In the genomic region with DNA sequence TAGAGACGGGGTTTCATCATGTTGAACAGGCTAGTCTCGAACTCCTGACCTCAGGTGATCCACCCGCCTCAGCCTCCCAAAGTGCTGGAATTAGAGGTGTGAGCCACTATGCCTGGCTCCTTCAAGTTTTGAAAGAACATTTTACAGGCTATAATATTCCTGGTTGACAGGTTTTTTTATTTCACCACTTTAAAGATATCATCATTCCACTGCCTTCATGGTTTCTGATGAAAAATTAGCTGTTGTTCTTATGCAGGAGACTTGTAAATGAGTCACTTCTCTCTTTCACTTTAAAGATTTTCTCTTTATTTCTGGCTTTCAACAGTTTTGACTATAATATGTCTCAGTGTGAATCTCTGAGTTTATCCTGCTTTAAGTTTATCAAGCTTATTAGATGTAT, we compare ENCODE assay signal across 41 cellular contexts. TPM values are rescaled to one million over a fixed set of nuclear protein-coding genes. Genes with fewer than 3 reads are reported as not detected.
"Had no signal": no experiment of that assay in that cellular context is flagged by ENCODE, and none has a peak within 500 bp of the region (broad histone marks: within the 10 kb centered on the region; RNA-seq: fewer than 3 reads in every experiment).

No MANE protein-coding gene starts in this region.

- H3K27ac Mint-ChIP-seq: activated naive CD4-positive, alpha-beta T cell treated with anti-CD3 and anti-CD28 coated beads, Interleukin-2, amount 10 ng/mL, durations not matched to agents 7 days and 5 days; activated naive CD4-positive, alpha-beta T cell treated with anti-CD3 and anti-CD28 coated beads, Interleukin-2, amount 50 U/mL, for 24 hours; activated naive CD4-positive, alpha-beta T cell treated with anti-CD3 and anti-CD28 coated beads, Interleukin-2, amount 50 U/mL, for 72 hours; activated naive CD8-positive, alpha-beta T cell; activated naive CD8-positive, alpha-beta T cell treated with anti-CD3 and anti-CD28 coated beads for 36 hours; activated naive CD8-positive, alpha-beta T cell treated with anti-CD3 and anti-CD28 coated beads, Interleukin-2, amount 10 ng/mL, durations not matched to agents 7 days and 5 days; activated naive CD8-positive, alpha-beta T cell treated with anti-CD3 and anti-CD28 coated beads, Interleukin-2, amount 50 U/mL, for 24 hours; activated T-cell treated with anti-CD3 and anti-CD28 coated beads, Interleukin-2, amount 50 U/mL, for 24 hours; activated T-cell treated with anti-CD3 and anti-CD28 coated beads, Interleukin-2, amount 50 U/mL, for 72 hours; activated T-helper 1 cell treated with anti-CD3 and anti-CD28 coated beads, Interleukin-12 subunit alpha, Interleukin-12 subunit beta, Interleukin-2, Interleukin-4 antibody, amounts not matched to agents 30 ng/mL and 10 ng/mL and 1 ng/mL, durations not matched to agents 14 hours and 24 hours and 36 hours; activated T-helper 2 cell treated with anti-CD3 and anti-CD28 coated beads, Interferon-gamma antibody, Interleukin-2, Interleukin-4, amounts not matched to agents 10 μg/mL and 5 μg/mL and 100 μg/mL, durations not matched to agents 14 hours and 24 hours and 36 hours; brain had no signal

- H3K27me3 Mint-ChIP-seq: activated naive CD4-positive, alpha-beta T cell treated with anti-CD3 and anti-CD28 coated beads, Interleukin-2, amount 50 U/mL, for 24 hours; activated naive CD8-positive, alpha-beta T cell; activated naive CD8-positive, alpha-beta T cell treated with anti-CD3 and anti-CD28 coated beads, Interleukin-2, amount 50 U/mL, for 24 hours; central memory CD8-positive, alpha-beta T cell had no signal

- H3K27ac ChIP-seq: adrenal gland, ascending aorta, body of pancreas, brain microvascular endothelial cell, breast epithelium, cardiac muscle cell had no signal

- H3K4me3 ChIP-seq: adrenal gland, ascending aorta, body of pancreas, breast epithelium, cardiac muscle cell had no signal

- H3K27me3 ChIP-seq: adrenal gland, ascending aorta, body of pancreas, brain microvascular endothelial cell, breast epithelium had no signal

- H3K9me3 Mint-ChIP-seq: activated T-cell treated with anti-CD3 and anti-CD28 coated beads, Interleukin-2, amount 50 U/mL, for 24 hours had no signal

- H3K4me1 ChIP-seq: adrenal gland, ascending aorta, body of pancreas, breast epithelium had no signal

- H3K36me3 Mint-ChIP-seq: brain had no signal

- DNase-seq: activated effector memory CD4-positive, alpha-beta T cell treated with anti-CD3 and anti-CD28 coated beads, Interleukin-2, amount 50 U/mL, for 16 hours; activated effector memory CD4-positive, alpha-beta T cell treated with Interleukin-2 at 50 U/mL for 16 hours; activated gamma-delta T cell; activated gamma-delta T cell treated with Interleukin-2 at 50 U/mL for 16 hours; activated naive CD4-positive, alpha-beta T cell; activated naive CD4-positive, alpha-beta T cell treated with anti-CD3 and anti-CD28 coated beads, Interleukin-2, amount 10 ng/mL, durations not matched to agents 7 days and 5 days; activated naive CD4-positive, alpha-beta T cell treated with anti-CD3 and anti-CD28 coated beads, Interleukin-2, amount 50 U/mL, for 16 hours; activated naive CD4-positive, alpha-beta T cell treated with Interleukin-2 at 50 U/mL for 16 hours; activated naive CD8-positive, alpha-beta T cell treated with anti-CD3 and anti-CD28 coated beads for 36 hours; activated naive CD8-positive, alpha-beta T cell treated with anti-CD3 and anti-CD28 coated beads, Interleukin-2, amount 10 ng/mL, durations not matched to agents 7 days and 5 days; activated naive CD8-positive, alpha-beta T cell treated with anti-CD3 and anti-CD28 coated beads, Interleukin-2, amount 50 U/mL, for 24 hours; activated T-cell treated with anti-CD3 and anti-CD28 coated beads, Interleukin-2, amount 50 U/mL, for 1 hour; activated T-cell treated with anti-CD3 and anti-CD28 coated beads, Interleukin-2, amount 50 U/mL, for 24 hours; activated T-cell treated with anti-CD3 and anti-CD28 coated beads, Interleukin-2, amount 50 U/mL, for 4 hours; activated T-cell treated with anti-CD3 and anti-CD28 coated beads, Interleukin-2, amount 50 U/mL, for 48 hours; activated T-cell treated with anti-CD3 and anti-CD28 coated beads, Interleukin-2, amount 50 U/mL, for 72 hours; adrenal gland; amniotic stem cell; amygdala; anterior cingulate cortex; aorta; body of pancreas; brain microvascular endothelial cell; caudate nucleus; central memory CD4-positive, alpha-beta T cell; cerebellar nuclear complex had no signal

- FAIRE-seq: astrocyte, bronchial epithelial cell, colon had no signal

- H3K4me1 Mint-ChIP-seq: activated naive CD4-positive, alpha-beta T cell treated with anti-CD3 and anti-CD28 coated beads, Interleukin-2, amount 10 ng/mL, durations not matched to agents 7 days and 5 days; activated naive CD8-positive, alpha-beta T cell treated with anti-CD3 and anti-CD28 coated beads for 36 hours; activated naive CD8-positive, alpha-beta T cell treated with anti-CD3 and anti-CD28 coated beads, Interleukin-2, amount 10 ng/mL, durations not matched to agents 7 days and 5 days; activated naive CD8-positive, alpha-beta T cell treated with anti-CD3 and anti-CD28 coated beads, Interleukin-2, amount 50 U/mL, for 24 hours; brain; central memory CD8-positive, alpha-beta T cell had no signal

- ATAC-seq: activated naive CD4-positive, alpha-beta T cell treated with anti-CD3 and anti-CD28 coated beads, Interleukin-2, amount 50 U/mL, for 72 hours; activated naive CD8-positive, alpha-beta T cell treated with anti-CD3 and anti-CD28 coated beads, Interleukin-2, amount 50 U/mL, for 24 hours; activated T-cell treated with anti-CD3 and anti-CD28 coated beads, Interleukin-2, amount 50 U/mL, for 4 hours; activated T-cell treated with anti-CD3 and anti-CD28 coated beads, Interleukin-2, amount 50 U/mL, for 72 hours; body of pancreas had no signal

- H3K36me3 ChIP-seq: adrenal gland, ascending aorta, brain microvascular endothelial cell, breast epithelium, cardiac muscle cell had no signal

- H3K9me3 ChIP-seq: adrenal gland, ascending aorta, body of pancreas had no signal

- H3K4me3 Mint-ChIP-seq: activated naive CD4-positive, alpha-beta T cell treated with anti-CD3 and anti-CD28 coated beads, Interleukin-2, amount 10 ng/mL, durations not matched to agents 7 days and 5 days; activated naive CD4-positive, alpha-beta T cell treated with anti-CD3 and anti-CD28 coated beads, Interleukin-2, amount 50 U/mL, for 24 hours; activated naive CD8-positive, alpha-beta T cell; activated naive CD8-positive, alpha-beta T cell treated with anti-CD3 and anti-CD28 coated beads for 36 hours; activated naive CD8-positive, alpha-beta T cell treated with anti-CD3 and anti-CD28 coated beads, Interleukin-2, amount 10 ng/mL, durations not matched to agents 7 days and 5 days; activated naive CD8-positive, alpha-beta T cell treated with anti-CD3 and anti-CD28 coated beads, Interleukin-2, amount 50 U/mL, for 24 hours; activated T-cell treated with anti-CD3 and anti-CD28 coated beads, Interleukin-2, amount 50 U/mL, for 24 hours; activated T-cell treated with anti-CD3 and anti-CD28 coated beads, Interleukin-2, amount 50 U/mL, for 4 hours; activated T-cell treated with anti-CD3 and anti-CD28 coated beads, Interleukin-2, amount 50 U/mL, for 72 hours; activated T-helper 1 cell treated with anti-CD3 and anti-CD28 coated beads, Interleukin-12 subunit alpha, Interleukin-12 subunit beta, Interleukin-2, Interleukin-4 antibody, amounts not matched to agents 30 ng/mL and 10 ng/mL and 1 ng/mL, durations not matched to agents 14 hours and 24 hours and 36 hours; brain; central memory CD8-positive, alpha-beta T cell had no signal

RNA-seq across cellular contexts. Expression of gene CXCR1, which starts 42.3 kb away (rescaled TPM):
- total RNA-seq: activated naive CD4-positive, alpha-beta T cell treated with anti-CD3 and anti-CD28 coated beads, Interleukin-2, amount 50 U/mL, for 72 hours; activated naive CD8-positive, alpha-beta T cell treated with anti-CD3 and anti-CD28 coated beads for 36 hours; activated T-cell treated with anti-CD3 and anti-CD28 coated beads, Interleukin-2, amount 50 U/mL, for 4 hours; activated T-cell treated with anti-CD3 and anti-CD28 coated beads, Interleukin-2, amount 50 U/mL, for 72 hours; activated T-helper 1 cell treated with anti-CD3 and anti-CD28 coated beads, Interleukin-12 subunit alpha, Interleukin-12 subunit beta, Interleukin-2, Interleukin-4 antibody, amounts not matched to agents 30 ng/mL and 10 ng/mL and 1 ng/mL, durations not matched to agents 14 hours and 24 hours and 36 hours; activated T-helper 2 cell treated with anti-CD3 and anti-CD28 coated beads, Interferon-gamma antibody, Interleukin-2, Interleukin-4, amounts not matched to agents 10 μg/mL and 5 μg/mL and 100 μg/mL, durations not matched to agents 14 hours and 24 hours and 36 hours; ascending aorta; astrocyte; body of pancreas; bronchial epithelial cell; cardiac muscle cell; cerebellum; chondrocyte had no signal
- polyA plus RNA-seq: cardiac muscle cell had no signal

RNA-seq across cellular contexts. Expression of gene GPBAR1, which starts 51.7 kb away (rescaled TPM):
- total RNA-seq: ascending aorta had no signal
